Comparison of ENCODE assay signal across 6 cellular contexts in the genomic region with DNA sequence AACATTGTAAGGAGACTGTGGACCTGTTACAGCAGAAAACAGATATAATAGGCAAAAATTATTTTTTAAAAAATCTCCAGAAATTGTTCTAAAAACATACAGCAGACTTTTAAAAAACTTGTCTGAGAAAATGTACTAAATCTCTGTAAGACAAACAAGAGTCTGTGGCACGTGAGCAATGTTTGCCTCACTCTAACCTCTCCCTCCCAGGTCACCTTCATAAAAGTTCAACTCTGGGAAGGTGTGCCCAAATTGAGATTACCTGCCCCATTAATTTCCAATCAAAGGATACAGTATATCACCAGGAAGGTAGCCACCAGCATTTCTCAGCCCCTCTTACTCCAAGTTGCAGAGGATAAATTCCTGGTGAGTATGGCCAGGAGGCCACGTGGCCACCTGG.
"Had no signal": no experiment of that assay in that cellular context is flagged by ENCODE, and none has a peak within 500 bp of the region (broad histone marks: within the 10 kb centered on the region; RNA-seq: fewer than 3 reads in every experiment).

No MANE protein-coding gene starts in this region.

- H3K27me3 Mint-ChIP-seq: IgD-negative memory B cell had no signal

- H3K36me3 Mint-ChIP-seq: IgD-negative memory B cell had no signal

- H3K27ac Mint-ChIP-seq: IgD-negative memory B cell had no signal

- ATAC-seq: HepG2, K562 had no signal

- DNase-seq: IMR-90, KBM-7, KG1 had no signal

- H3K4me1 Mint-ChIP-seq: IgD-negative memory B cell had no signal

- H3K4me3 Mint-ChIP-seq: IgD-negative memory B cell had no signal
